Comparison of ENCODE assay signal across 7 cellular contexts in the genomic region with DNA sequence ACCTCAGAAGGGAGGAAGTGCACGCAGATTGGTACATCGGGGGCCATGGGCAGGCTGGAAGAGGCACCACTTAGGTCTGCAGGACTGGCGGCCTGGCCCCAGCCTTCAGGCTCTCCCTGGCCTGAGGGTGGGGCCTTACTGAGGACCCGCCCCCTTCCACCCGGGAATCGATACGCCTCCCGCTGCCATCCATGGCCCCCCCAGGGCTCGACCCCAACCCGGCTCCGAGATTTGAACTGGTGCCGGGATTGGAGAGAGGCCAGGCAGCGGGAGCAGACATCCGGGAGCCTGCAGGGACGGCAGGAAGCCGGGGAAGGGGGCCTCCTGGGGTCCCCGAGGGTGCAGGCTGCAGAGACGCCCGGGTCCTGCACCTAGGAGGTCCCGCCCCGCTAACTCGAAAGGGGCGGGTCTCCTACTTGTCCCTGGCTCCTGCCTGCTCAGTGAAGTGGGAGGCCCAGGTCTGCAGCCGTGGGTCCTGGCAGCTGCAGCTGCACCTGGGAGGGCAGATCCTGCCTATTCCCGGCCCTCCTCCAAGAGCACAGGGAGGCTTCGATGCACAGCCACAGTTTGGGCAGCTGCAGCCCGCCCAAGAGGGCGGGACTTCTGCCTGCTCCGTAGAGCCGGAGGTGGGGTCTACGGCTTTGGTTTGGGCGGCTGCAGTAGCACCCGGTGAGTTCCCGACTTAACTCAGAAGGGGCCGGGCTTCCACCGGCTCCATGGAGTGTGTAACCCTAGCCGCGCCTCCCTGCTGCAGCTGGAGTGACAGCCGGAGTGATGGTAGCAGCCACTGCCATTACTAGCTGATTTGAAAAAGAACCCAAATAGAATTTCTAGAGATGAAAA. TPM values are rescaled to one million over a fixed set of nuclear protein-coding genes. Genes with fewer than 3 reads are reported as not detected.
A peak's percentile ranks its signal among the peaks of the same experiment; 100 is the strongest.
DNase-seq lines count a peak whose midpoint lies in the region; ATAC-seq, FAIRE-seq and TF ChIP-seq lines count a peak whose summit lies in the region.

No MANE protein-coding gene starts in this region.

- peak overlapping the region; percentile 33 to 97 (median 69) for H3K27ac Mint-ChIP-seq in brain

- H3K36me3 Mint-ChIP-seq in brain: no peaks in the 10 kb centered on the region

- in situ Hi-C loops in gastrocnemius medialis (cut with MboI; ENCODE audit: low sequenced_read_pairs in 4 of 4): loop anchor here in 2 of 4 donors (25.0 kb wide), 1 partner anchor 335 kb away; a partner anchor contains a TSS

- H3K27me3 ChIP-seq in iPS DF 6.9 (ENCODE audit: control insufficient read depth, insufficient read depth, low read length): no peaks in the 10 kb centered on the region
- H3K27me3 ChIP-seq in gastrocnemius medialis: no peaks in the 10 kb centered on the region

- TF ChIP-seq POLR2A in gastrocnemius medialis (IDR thresholded peaks at IDR 0.05): no peak

- H3K4me1 Mint-ChIP-seq in brain: peaks cover 13% of the 10 kb centered on the region

- peak overlapping the region; percentile 78 to 84 (median 83) for H3K4me3 Mint-ChIP-seq in brain

- H3K9me3 ChIP-seq in iPS DF 6.9 (ENCODE audit: control insufficient read depth, insufficient read depth, low read length): no peaks in the 10 kb centered on the region
- H3K9me3 ChIP-seq in gastrocnemius medialis: no peaks in the 10 kb centered on the region

- H3K4me3 ChIP-seq in iPS DF 6.9 (ENCODE audit: low read length) (peak overlapping the region; percentile 47; the same call in 1 of the 2 replicates), gastrocnemius medialis (peak overlapping the region; percentile 55 to 73 (median 67))

- TF ChIP-seq CTCF in brain (conservative IDR thresholded peaks at IDR 0.05) (no peak), gastrocnemius medialis (IDR thresholded peaks at IDR 0.05 in 4 of 5, conservative IDR thresholded peaks at IDR 0.05 in 1 of 5) (no peak)

- DNase-seq in GM18507 (ENCODE audit: extremely low spot score, insufficient read length, low read depth) (peak; percentile 64), NCI-H187 treated with DMSO at 0.1 percent for 48 hours (lab: John Stamatoyannopoulos, UW) (peak; percentile 93), T-helper 22 cell (ENCODE audit: low read depth) (peak; percentile 55), iPS DF 6.9 (ENCODE audit: low read depth, low spot score) (peak; percentile 93), gastrocnemius medialis (peak in 1 of 2 donors; percentile 60)

- intact Hi-C loops in gastrocnemius medialis (cut with DNase I; ENCODE audit: low total_unique reads): no loop called here

- H3K9me3 Mint-ChIP-seq in brain: peaks cover 0 to 2% (median 0%) of the 10 kb centered on the region in 5 experiments

- FAIRE-seq in GM18507 (lab: Jason Lieb, UNC): peak; percentile 67

- H3K4me1 ChIP-seq in iPS DF 6.9 (ENCODE audit: control insufficient read depth, insufficient read depth, low read length) (no peaks in the 10 kb centered on the region), gastrocnemius medialis (peaks cover 9 to 15% of the 10 kb centered on the region in 2 donors)

- WGBS in iPS DF 6.9 (ENCODE audit: insufficient coverage, insufficient read length): no CpG with 5 or more reads among the region's 39 CpGs

- H3K27ac ChIP-seq in iPS DF 6.9 (ENCODE audit: low read length): no peak overlapping the region
- H3K27ac ChIP-seq in gastrocnemius medialis: peak overlapping the region in 1 of 4 donors; percentile 6

- ATAC-seq in HG02938 (IDR thresholded peaks at IDR 0.05; ENCODE audit: unreplicated experiment) (peak; percentile 80), gastrocnemius medialis (peak; percentile 81 to 82)

- peaks cover 8% of the 10 kb centered on the region for H3K27me3 Mint-ChIP-seq in brain

- H3K36me3 ChIP-seq in iPS DF 6.9 (ENCODE audit: control insufficient read depth, insufficient read depth, low read length): no peaks in the 10 kb centered on the region
- no peaks in the 10 kb centered on the region for H3K36me3 ChIP-seq in gastrocnemius medialis

RNA-seq across cellular contexts. Expression of a gene that starts 35.2 kb away (rescaled TPM):
- 16.3 TPM for polyA plus RNA-seq in brain (ENCODE audit: insufficient read depth, low read depth, low replicate concordance)
- 10 to 100 TPM in 1 of 4 donors, 1 to 10 TPM in 3; 6.3 to 12.3 (median 7.7) TPM for total RNA-seq in gastrocnemius medialis

RNA-seq across cellular contexts. Expression of a gene that starts 35.6 kb away (rescaled TPM):
- 1.1 TPM for polyA plus RNA-seq in brain (ENCODE audit: insufficient read depth, low read depth, low replicate concordance)
- total RNA-seq in gastrocnemius medialis: under 1 TPM in 1 of 4 donors, not detected in 3; 0.22 TPM

RNA-seq across cellular contexts. Expression of a gene that starts 52.4 kb away (rescaled TPM):
- 102 TPM for polyA plus RNA-seq in brain (ENCODE audit: insufficient read depth, low read depth, low replicate concordance)
- 10 to 100 TPM in 2 of 4 donors, 1 to 10 TPM in 2; 5.0 to 23.0 (median 13.0) TPM for total RNA-seq in gastrocnemius medialis
